19 cellular contexts compared by ENCODE assay signal in the genomic region with DNA sequence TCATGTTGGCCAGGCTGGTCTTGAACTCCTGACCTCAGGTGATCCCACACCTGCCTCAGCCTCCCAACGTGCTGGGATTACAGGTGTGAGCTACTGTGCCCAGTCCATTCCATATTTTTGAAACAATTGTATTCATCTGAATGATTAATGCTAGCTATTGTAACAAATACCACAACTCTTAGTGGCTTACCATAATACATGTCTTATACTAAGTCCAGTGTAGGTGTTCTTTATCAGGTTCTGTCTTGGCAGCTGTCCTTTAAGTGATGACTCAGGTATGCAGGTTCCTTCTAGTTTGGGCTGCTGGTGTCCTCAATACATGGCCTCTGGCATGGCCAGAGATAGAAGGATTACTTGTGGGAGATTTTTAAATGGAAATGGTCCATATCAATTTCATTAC.
"Had no signal": no experiment of that assay in that cellular context is flagged by ENCODE, and none has a peak within 500 bp of the region (broad histone marks: within the 10 kb centered on the region; RNA-seq: fewer than 3 reads in every experiment).

No MANE protein-coding gene starts in this region.

- ATAC-seq: gastrocnemius medialis; heart right ventricle; left cardiac atrium; lower lobe of right lung; pancreas; sciatic nerve; stimulated activated memory B cell treated with anti-CD40 and anti-IgM and Interleukin-4, amounts not matched to agents 10 μg/mL and 1 μg/mL and 100 μg/mL, for 72 hours had no signal

- H3K27me3 ChIP-seq: gastrocnemius medialis, heart right ventricle, pancreas, spleen, tibial artery, upper lobe of left lung, vagina had no signal

- H3K27ac ChIP-seq: gastrocnemius medialis, heart right ventricle, left ventricle myocardium inferior, lower lobe of right lung, pancreas, spleen, tibial artery, upper lobe of left lung, vagina had no signal

- H3K9me3 ChIP-seq: gastrocnemius medialis, heart right ventricle, left ventricle myocardium inferior, lower lobe of right lung, pancreas, spleen, tibial artery, upper lobe of left lung, vagina had no signal

- H3K4me3 ChIP-seq: gastrocnemius medialis, heart right ventricle, left ventricle myocardium inferior, lower lobe of right lung, pancreas, spleen, tibial artery, upper lobe of left lung, vagina had no signal

- H3K36me3 ChIP-seq: gastrocnemius medialis, left ventricle myocardium inferior, lower lobe of right lung, pancreas, vagina had no signal

- DNase-seq: gastrocnemius medialis; heart right ventricle; hypothalamus; left cardiac atrium; left ventricle myocardium inferior; lower lobe of right lung; mesenchymal stem cell; midbrain; occipital lobe; pancreas; spleen; stimulated activated CD4-positive, alpha-beta T cell treated with anti-CD3 and anti-CD28 coated beads, Interleukin-15, amount 100 ng/mL, for 24 hours; stimulated activated CD4-positive, alpha-beta T cell treated with anti-CD3 and anti-CD28 coated beads, Interleukin-1b, Interleukin-23, amount 100 ng/mL, for 48 hours; stimulated activated CD4-positive, alpha-beta T cell treated with anti-CD3 and anti-CD28 coated beads, Interleukin-4, amount 100 ng/mL, for 24 hours; tibial artery; upper lobe of left lung had no signal
